In the genomic region with DNA sequence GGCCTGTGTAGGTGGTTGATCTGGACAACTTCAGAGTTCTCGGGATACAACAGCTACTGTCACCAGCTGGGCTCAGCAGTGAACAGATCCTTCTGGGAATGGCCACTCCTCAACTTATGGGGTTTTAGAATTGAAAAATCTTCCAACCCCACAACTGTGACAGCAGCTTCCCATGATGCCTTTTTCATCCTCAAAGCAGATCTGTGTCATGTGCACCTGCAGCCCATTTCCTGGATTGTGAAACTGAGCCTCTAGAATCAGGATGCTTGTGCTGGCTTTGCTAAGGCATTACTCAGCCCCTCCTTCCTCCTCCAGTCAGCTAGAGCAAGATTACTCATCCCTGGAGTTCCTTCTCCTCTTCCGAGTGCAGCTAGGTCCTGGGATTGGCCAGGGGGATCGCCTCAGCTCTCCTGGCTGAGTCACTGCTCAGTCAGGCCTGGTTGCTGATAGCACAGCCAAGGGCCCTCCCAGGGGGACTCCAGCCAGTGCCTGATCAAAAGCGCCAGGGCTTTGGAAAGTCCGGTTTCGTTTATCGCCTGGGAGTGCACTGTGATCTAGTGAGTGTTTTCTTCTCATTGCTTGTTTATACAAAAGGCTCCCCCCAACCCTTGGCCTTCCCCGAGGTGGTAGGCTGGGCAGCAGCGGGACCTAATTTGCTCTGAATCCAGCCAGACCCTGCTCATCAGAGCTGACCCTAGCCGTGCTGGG, we compare ENCODE assay signal across 8 cellular contexts. TPM values are rescaled to one million over a fixed set of nuclear protein-coding genes. Genes with fewer than 3 reads are reported as not detected.
DNase-seq lines count a peak whose midpoint lies in the region; ATAC-seq, FAIRE-seq and TF ChIP-seq lines count a peak whose summit lies in the region.

No MANE protein-coding gene starts in this region.

- H3K9me3 ChIP-seq in kidney (ENCODE audit: control insufficient read depth in 1 of 2, low read length in 2 of 2): no peaks in the 10 kb centered on the region

- DNase-seq in AML-193 (lab: John Stamatoyannopoulos, UW) (peak; percentile 63 to 68), GM19238 (ENCODE audit: insufficient read length, low spot score) (peak; percentile 48), NCI-H345 treated with DMSO at 0.1 percent for 48 hours (lab: John Stamatoyannopoulos, UW; ENCODE audit: unreplicated experiment) (peak; percentile 71), activated B cell treated with CpG ODN at 0.5 μM for 24 hours (peak; percentile 62), caudate nucleus (lab: John Stamatoyannopoulos, UW) (peak in 60 of 61 donors; percentile 24 to 91 (median 65)), kidney (peak; percentile 97)
- peak; percentile 64 to 84 (median 81) for DNase-seq in stimulated activated CD4-positive, alpha-beta T cell treated with anti-CD3 and anti-CD28 coated beads, Interleukin-12 subunit alpha, Interleukin-12 subunit beta, amount 100 ng/mL, for 48 hours (ENCODE audit: low read depth in 2 of 3, low spot score in 1 of 3)

- CTCF ChIA-PET in activated B cell treated with CpG ODN at 0.5 μM for 24 hours (lab: Charles Lee): interaction anchor here (0.8 to 6.9 kb wide), 9 partner anchors 10 to 266 kb away, joined by 3 to 54 read pairs (median 4); no protein-coding TSS in a partner anchor

- H3K36me3 Mint-ChIP-seq in activated B cell treated with CpG ODN at 0.5 μM for 24 hours (ENCODE audit: low read depth): peaks cover 3% of the 10 kb centered on the region

- peak overlapping the region; percentile 31 for H3K27ac ChIP-seq in caudate nucleus (ENCODE audit: low read depth, low read length)
- H3K27ac ChIP-seq in kidney (ENCODE audit: low read depth in 2 of 2, low read length in 2 of 2): peak overlapping the region; percentile 0 to 18

- peak overlapping the region; percentile 71 for H3K4me3 Mint-ChIP-seq in activated B cell treated with CpG ODN at 0.5 μM for 24 hours

- peak; percentile 56 for FAIRE-seq in kidney (lab: Jason Lieb, UNC)

- H3K4me3 ChIP-seq in kidney (ENCODE audit: low read length in 2 of 2): peak overlapping the region in 1 of 2 donors; percentile 20

- peaks cover 54% of the 10 kb centered on the region for H3K4me1 Mint-ChIP-seq in activated B cell treated with CpG ODN at 0.5 μM for 24 hours

- POLR2A ChIA-PET in activated B cell treated with CpG ODN at 0.5 μM for 24 hours (lab: Charles Lee): interaction anchor here (0.5 to 3.0 kb wide), 5 partner anchors 10 to 589 kb away, joined by 3 to 39 read pairs (median 4); partner anchors contain the start of gene SLC66A3

- H3K27ac Mint-ChIP-seq in activated B cell treated with CpG ODN at 0.5 μM for 24 hours: peak overlapping the region; percentile 82

- intact Hi-C loops in activated B cell treated with CpG ODN at 0.5 μM for 24 hours (cut with micrococcal nuclease) (loop anchor here (1.0 to 10.0 kb wide), 5 partner anchors 9 to 841 kb away; partner anchors contain the start of genes E2F6 and ROCK2), kidney (cut with DNase I) (no loop called here)

- H3K9ac ChIP-seq in kidney (ENCODE audit: low read length in 2 of 2): no peak overlapping the region

- peaks cover 0 to 20% of the 10 kb centered on the region in 2 donors for H3K4me1 ChIP-seq in kidney (ENCODE audit: control insufficient read depth in 1 of 2, insufficient read depth in 1 of 2, low read depth in 1 of 2, low read length in 2 of 2)

- no peaks in the 10 kb centered on the region for H3K36me3 ChIP-seq in kidney (ENCODE audit: control insufficient read depth in 1 of 2, insufficient read depth in 2 of 2, low read length in 2 of 2)

- no peaks in the 10 kb centered on the region for H3K9me3 Mint-ChIP-seq in activated B cell treated with CpG ODN at 0.5 μM for 24 hours

- H3K27me3 Mint-ChIP-seq in activated B cell treated with CpG ODN at 0.5 μM for 24 hours: no peaks in the 10 kb centered on the region

- ATAC-seq in HG03354 (IDR thresholded peaks at IDR 0.05; ENCODE audit: poor library complexity, severe bottlenecking, unreplicated experiment): peak; percentile 44
- ATAC-seq in activated B cell treated with CpG ODN at 0.5 μM for 24 hours (ENCODE audit: low read depth): peak; percentile 60

- TF ChIP-seq CTCF in activated B cell treated with CpG ODN at 0.5 μM for 24 hours (IDR thresholded peaks at IDR 0.05): no peak
- no peak for TF ChIP-seq CTCF in kidney (IDR thresholded peaks at IDR 0.05; ENCODE audit: borderline replicate concordance, extremely low read depth, insufficient read depth)

RNA-seq across cellular contexts. Expression of gene LPIN1, which starts 2.4 kb away (rescaled TPM):
- total RNA-seq in activated B cell treated with CpG ODN at 0.5 μM for 24 hours (59.1 and 74.3 TPM in 2 replicates), kidney (36.8 TPM)
- polyA plus RNA-seq in kidney (ENCODE audit: insufficient read depth, low read depth, low replicate concordance): 11.8 TPM
